ENCODE assay signal across 8 cellular contexts in genomic region chr9:133994359-133995011, GRCh38. TPM values are rescaled to one million over a fixed set of nuclear protein-coding genes. Genes with fewer than 3 reads are reported as not detected.
A peak's percentile ranks its signal among the peaks of the same experiment; 100 is the strongest.
DNase-seq lines count a peak whose midpoint lies in the region; ATAC-seq and TF ChIP-seq lines count a peak whose summit lies in the region.

No MANE protein-coding gene starts in this region.

- CTCF ChIA-PET in activated CD4-positive, alpha-beta memory T cell treated with anti-CD3 and anti-CD28 coated beads for 36 hours (lab: Charles Lee): interaction anchor here (0.9 to 5.0 kb wide), 24 partner anchors 10 to 464 kb away, joined by 3 to 118 read pairs (median 4); partner anchors contain the start of gene BRD3OS

- H3K27ac Mint-ChIP-seq in activated CD4-positive, alpha-beta memory T cell treated with anti-CD3 and anti-CD28 coated beads for 36 hours: no peak overlapping the region

- H3K4me3 ChIP-seq in AG10803 (ENCODE audit: low read length): no peak overlapping the region
- no peak overlapping the region for H3K4me3 ChIP-seq in dorsolateral prefrontal cortex

- H3K9me3 Mint-ChIP-seq in activated CD4-positive, alpha-beta memory T cell treated with anti-CD3 and anti-CD28 coated beads for 36 hours: no peaks in the 10 kb centered on the region

- peak overlapping the region in 2 of 59 donors; percentile 79 to 81 for H3K27ac ChIP-seq in dorsolateral prefrontal cortex

- intact Hi-C loops in activated CD4-positive, alpha-beta memory T cell treated with anti-CD3 and anti-CD28 coated beads for 36 hours (cut with micrococcal nuclease): loop anchor here (1.0 to 5.0 kb wide), 3 partner anchors 73 to 212 kb away; partner anchors contain the start of gene BRD3
- intact Hi-C loops in dorsolateral prefrontal cortex (cut with DNase I): loop anchor here (1.0 to 10.0 kb wide), 4 partner anchors 77 to 460 kb away; partner anchors contain the start of gene ADAMTSL2 (in 1 of the 2)

- H3K27me3 ChIP-seq in dorsolateral prefrontal cortex: peaks cover 0 to 24% (median 0%) of the 10 kb centered on the region in 45 donors

- TF ChIP-seq CTCF in AG10803 (conservative IDR thresholded peaks at IDR 0.05; ENCODE audit: low read length) (peak; percentile 94), dorsolateral prefrontal cortex (IDR thresholded peaks at IDR 0.05 in 54 of 56, conservative IDR thresholded peaks at IDR 0.05 in 2 of 56; ENCODE audit: low read depth in 1 of 56, partially characterized antibody in 56 of 56) (peak; percentile 82 to 100 (median 99))

- ATAC-seq in GM21381 (IDR thresholded peaks at IDR 0.05; ENCODE audit: unreplicated experiment) (peak; percentile 28), GM21619 (IDR thresholded peaks at IDR 0.05; ENCODE audit: unreplicated experiment) (no peak)

- H3K36me3 Mint-ChIP-seq in activated CD4-positive, alpha-beta memory T cell treated with anti-CD3 and anti-CD28 coated beads for 36 hours: no peaks in the 10 kb centered on the region

- peak overlapping the region; percentile 43 for H3K4me3 Mint-ChIP-seq in activated CD4-positive, alpha-beta memory T cell treated with anti-CD3 and anti-CD28 coated beads for 36 hours

- POLR2A ChIA-PET in activated CD4-positive, alpha-beta memory T cell treated with anti-CD3 and anti-CD28 coated beads for 36 hours (lab: Charles Lee): interaction anchor here (1.3 kb wide), 1 partner anchor 212 kb away, joined by 6 read pairs; no protein-coding TSS in a partner anchor

- H3K4me1 Mint-ChIP-seq in activated CD4-positive, alpha-beta memory T cell treated with anti-CD3 and anti-CD28 coated beads for 36 hours (ENCODE audit: low read depth): peaks cover 1% of the 10 kb centered on the region

- peak; percentile 43 for DNase-seq in AG10803 (ENCODE audit: low read depth)
- peak; percentile 80 for DNase-seq in NCI-H748 (lab: John Stamatoyannopoulos, UW; ENCODE audit: unreplicated experiment)
- DNase-seq in activated CD4-positive, alpha-beta memory T cell treated with anti-CD3 and anti-CD28 coated beads for 36 hours: peak; percentile 83
- peak in 9 of 10 donors; percentile 60 to 88 (median 76) for DNase-seq in dorsolateral prefrontal cortex
- peak; percentile 81 for DNase-seq in medulla oblongata (ENCODE audit: extremely low spot score)
- peak; percentile 44 to 55 for DNase-seq in stimulated activated CD8-positive, alpha-beta memory T cell treated with anti-CD3 and anti-CD28 coated beads, Interleukin-15, amount 100 ng/mL, for 4 hours (ENCODE audit: low read depth in 2 of 2)

- H3K27me3 Mint-ChIP-seq in activated CD4-positive, alpha-beta memory T cell treated with anti-CD3 and anti-CD28 coated beads for 36 hours: peaks cover 12% of the 10 kb centered on the region

RNA-seq across cellular contexts. Expression of gene VAV2, which starts 2.4 kb away (rescaled TPM):
- 1 to 10 TPM; 4.5 to 5.3 TPM for total RNA-seq in activated CD4-positive, alpha-beta memory T cell treated with anti-CD3 and anti-CD28 coated beads for 36 hours
- 10 to 100 TPM in 119 of 120 experiments, 1 to 10 TPM in 1; 8.9 to 27.9 (median 16.7) TPM for total RNA-seq in dorsolateral prefrontal cortex

RNA-seq across cellular contexts. Expression of gene BRD3OS, which starts 30.8 kb away (rescaled TPM):
- total RNA-seq in activated CD4-positive, alpha-beta memory T cell treated with anti-CD3 and anti-CD28 coated beads for 36 hours: 10 to 100 TPM; 12.6 to 13.2 TPM
- total RNA-seq in dorsolateral prefrontal cortex: 10 to 100 TPM; 22.2 to 73.3 (median 53.2) TPM
